12 cellular contexts compared by ENCODE assay signal in the genomic region with DNA sequence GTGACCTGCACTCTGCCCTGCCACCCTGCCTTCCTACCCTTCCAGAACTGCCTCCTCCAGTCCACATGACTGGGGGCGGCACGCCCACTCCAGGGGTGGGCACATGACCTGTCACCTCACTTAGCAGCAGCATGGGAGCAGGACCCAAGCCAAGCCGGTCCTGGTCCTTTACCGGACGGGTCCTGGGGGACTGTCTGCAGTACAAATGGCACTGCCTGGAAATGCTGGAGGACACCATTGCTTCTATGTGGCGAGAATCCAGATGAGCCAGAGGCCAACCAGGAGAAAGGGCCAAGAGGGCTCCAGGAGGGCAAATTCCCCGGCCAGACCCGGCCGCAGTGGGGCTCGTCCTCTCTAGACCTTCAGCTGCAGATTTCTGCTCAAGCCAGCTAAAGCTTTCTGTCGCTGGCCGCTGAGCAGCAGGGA. TPM values are rescaled to one million over a fixed set of nuclear protein-coding genes. Genes with fewer than 3 reads are reported as not detected.
DNase-seq lines count a peak whose midpoint lies in the region; ATAC-seq, FAIRE-seq and TF ChIP-seq lines count a peak whose summit lies in the region.
"Had no signal": no experiment of that assay in that cellular context is flagged by ENCODE, and none has a peak within 500 bp of the region (broad histone marks: within the 10 kb centered on the region; RNA-seq: fewer than 3 reads in every experiment).

No MANE protein-coding gene starts in this region.

- no peak for ATAC-seq in activated CD8-positive, alpha-beta T cell treated with anti-CD3 and anti-CD28 coated beads for 36 hours
- peak; percentile 45 for ATAC-seq in Right ventricle myocardium superior (ENCODE audit: poor library complexity)
- peak; percentile 4 for ATAC-seq in sciatic nerve

- CTCF ChIA-PET in activated CD8-positive, alpha-beta T cell treated with anti-CD3 and anti-CD28 coated beads for 36 hours (lab: Charles Lee) = interaction anchor here (10.1 kb wide), 1 partner anchor 31 kb away, joined by 45 read pairs; no protein-coding TSS in a partner anchor

- POLR2A ChIA-PET in activated CD8-positive, alpha-beta T cell treated with anti-CD3 and anti-CD28 coated beads for 36 hours (lab: Charles Lee) = no interaction called here

- intact Hi-C loops in activated CD8-positive, alpha-beta T cell treated with anti-CD3 and anti-CD28 coated beads for 36 hours (cut with micrococcal nuclease) = no loop called here
- intact Hi-C loops in Right ventricle myocardium superior (cut with DNase I) (no loop called here), sciatic nerve (cut with DNase I) (no loop called here)

- peak overlapping the region; percentile 70 for H3K27ac Mint-ChIP-seq in activated CD8-positive, alpha-beta T cell treated with anti-CD3 and anti-CD28 coated beads for 36 hours

- peaks cover 76% of the 10 kb centered on the region for H3K4me1 Mint-ChIP-seq in activated CD8-positive, alpha-beta T cell treated with anti-CD3 and anti-CD28 coated beads for 36 hours (ENCODE audit: low read depth)

- TF ChIP-seq POLR2A in GM12891 (IDR thresholded peaks at IDR 0.05; ENCODE audit: low read depth, low read length) = no peak

- peaks cover 9% of the 10 kb centered on the region for H3K36me3 Mint-ChIP-seq in activated CD8-positive, alpha-beta T cell treated with anti-CD3 and anti-CD28 coated beads for 36 hours (ENCODE audit: low read depth)

- FAIRE-seq in GM12891 (lab: Jason Lieb, UNC) = peak; percentile 79
- FAIRE-seq: TTC549 had no signal

- H3K4me3 Mint-ChIP-seq in activated CD8-positive, alpha-beta T cell treated with anti-CD3 and anti-CD28 coated beads for 36 hours = no peak overlapping the region

- no peaks in the 10 kb centered on the region for H3K27me3 Mint-ChIP-seq in activated CD8-positive, alpha-beta T cell treated with anti-CD3 and anti-CD28 coated beads for 36 hours

- DNase-seq in GM12891 (ENCODE audit: insufficient read length, low spot score) = no peak
- DNase-seq in activated CD8-positive, alpha-beta T cell treated with anti-CD3 and anti-CD28 coated beads for 36 hours = no peak
- DNase-seq in Right ventricle myocardium superior = peak; percentile 59
- no peak for DNase-seq in sciatic nerve (ENCODE audit: low spot score)
- no peak for DNase-seq in NCI-H510A (lab: John Stamatoyannopoulos, UW)
- DNase-seq in stimulated activated naive CD4-positive, alpha-beta T cell treated with Interleukin-2 at 50 U/mL for 16 hours (lab: John Stamatoyannopoulos, UW) = no peak
- no peak for DNase-seq in iPS-NIHi7 (ENCODE audit: extremely low spot score)
- no peak for DNase-seq in epidermal melanocyte (ENCODE audit: insufficient read length, low spot score)
- DNase-seq: foreskin fibroblast, NCI-H1417 treated with DMSO at 0.1 percent for 48 hours, stomach had no signal

- no peak for TF ChIP-seq CTCF in activated CD8-positive, alpha-beta T cell treated with anti-CD3 and anti-CD28 coated beads for 36 hours (IDR thresholded peaks at IDR 0.05)

- peaks cover 2% of the 10 kb centered on the region for H3K9me3 Mint-ChIP-seq in activated CD8-positive, alpha-beta T cell treated with anti-CD3 and anti-CD28 coated beads for 36 hours

TF ChIP-seq in GM12891, 5 proteins besides CTCF, POLR2A, EP300 and RAD21:
- TF ChIP-seq SPI1 (IDR thresholded peaks at IDR 0.05; ENCODE audit: low read depth, low read length) (no peak), POU2F2 (IDR thresholded peaks at IDR 0.05; ENCODE audit: low read depth, low read length) (no peak), POLR2AphosphoS5 (IDR thresholded peaks at IDR 0.05; ENCODE audit: low read depth, low read length) (no peak), PAX5 (IDR thresholded peaks at IDR 0.05; ENCODE audit: insufficient read depth, low read length, severe bottlenecking) (no peak), TAF1 (IDR thresholded peaks at IDR 0.05; ENCODE audit: low read depth, low read length) (no peak)

RNA-seq across cellular contexts. Expression of a gene that starts 33.1 kb away (rescaled TPM):
- polyA plus RNA-seq in GM12891 (2012; ENCODE audit: low read depth, missing spikeins) = 22.4 TPM
- total RNA-seq in activated CD8-positive, alpha-beta T cell treated with anti-CD3 and anti-CD28 coated beads for 36 hours = 10 to 100 TPM; 78.5 to 83.5 TPM
- total RNA-seq in Right ventricle myocardium superior (115 TPM), sciatic nerve (118 TPM)
